Comparison of ENCODE assay signal across 8 cellular contexts in genomic region chr6:13445005-13445743, GRCh38. TPM values are rescaled to one million over a fixed set of nuclear protein-coding genes. Genes with fewer than 3 reads are reported as not detected.
DNase-seq lines count a peak whose midpoint lies in the region; ATAC-seq and TF ChIP-seq lines count a peak whose summit lies in the region.

No MANE protein-coding gene starts in this region.

- H3K27me3 ChIP-seq in fibroblast of lung (ENCODE audit: control insufficient read depth, insufficient read depth, low read length), result no peaks in the 10 kb centered on the region
- H3K27me3 ChIP-seq in parathyroid adenoma (ENCODE audit: control insufficient read depth, insufficient read depth, low read length), result no peaks in the 10 kb centered on the region

- H3K4me1 ChIP-seq in fibroblast of lung (ENCODE audit: control insufficient read depth, extremely low read depth, insufficient read depth, low read length) (peaks cover 16% of the 10 kb centered on the region), parathyroid adenoma (peaks cover 4% of the 10 kb centered on the region)

- H3K9me3 ChIP-seq in fibroblast of lung (ENCODE audit: control insufficient read depth, insufficient read depth, low read depth, low read length) (no peaks in the 10 kb centered on the region), parathyroid adenoma (ENCODE audit: control insufficient read depth, low read length) (no peaks in the 10 kb centered on the region)

- H2AFZ ChIP-seq in fibroblast of lung (ENCODE audit: low read length) (no peak overlapping the region), parathyroid adenoma (no peak overlapping the region)

- H3K27ac ChIP-seq in fibroblast of lung (ENCODE audit: insufficient read depth, low read length) (peak overlapping the region; percentile 9), parathyroid adenoma (no peak overlapping the region)

- DNase-seq in activated naive CD4-positive, alpha-beta T cell treated with Interleukin-2 at 50 U/mL for 16 hours, result no peak
- DNase-seq in NCI-H748 (lab: John Stamatoyannopoulos, UW; ENCODE audit: unreplicated experiment) (peak; percentile 91), fibroblast of lung (ENCODE audit: low read depth in 2 of 2) (peak; percentile 51 to 63), cerebellar nuclear complex (lab: John Stamatoyannopoulos, UW) (no peak), hippocampal formation (lab: John Stamatoyannopoulos, UW) (no peak)

- H3K4me2 ChIP-seq in fibroblast of lung (ENCODE audit: extremely low read depth, insufficient read depth, low read length), result peak overlapping the region; percentile 68
- H3K4me2 ChIP-seq in parathyroid adenoma (ENCODE audit: low read length), result peak overlapping the region; percentile 26

- H3K9ac ChIP-seq in fibroblast of lung (ENCODE audit: insufficient read depth, low read length) (no peak overlapping the region), parathyroid adenoma (no peak overlapping the region)

- H3K4me3 Mint-ChIP-seq in activated naive CD4-positive, alpha-beta T cell treated with anti-CD3 and anti-CD28 coated beads, Interleukin-2, amount 50 U/mL, for 24 hours, result peak overlapping the region; percentile 19

- H3K36me3 Mint-ChIP-seq in activated naive CD4-positive, alpha-beta T cell treated with anti-CD3 and anti-CD28 coated beads, Interleukin-2, amount 50 U/mL, for 24 hours, result peaks cover 6% of the 10 kb centered on the region

- H3K27ac Mint-ChIP-seq in activated naive CD4-positive, alpha-beta T cell treated with anti-CD3 and anti-CD28 coated beads, Interleukin-2, amount 50 U/mL, for 24 hours, result peak overlapping the region; percentile 43

- H3K79me2 ChIP-seq in fibroblast of lung (ENCODE audit: control insufficient read depth, insufficient read depth, low read length) (no peaks in the 10 kb centered on the region), parathyroid adenoma (peaks cover 2% of the 10 kb centered on the region)

- no peaks in the 10 kb centered on the region for H3K9me3 Mint-ChIP-seq in activated naive CD4-positive, alpha-beta T cell treated with anti-CD3 and anti-CD28 coated beads, Interleukin-2, amount 50 U/mL, for 24 hours

- no peaks in the 10 kb centered on the region for H3K27me3 Mint-ChIP-seq in activated naive CD4-positive, alpha-beta T cell treated with anti-CD3 and anti-CD28 coated beads, Interleukin-2, amount 50 U/mL, for 24 hours

- no peak for ATAC-seq in HG03378 (IDR thresholded peaks at IDR 0.05; ENCODE audit: unreplicated experiment)

- H3K4me1 Mint-ChIP-seq in activated naive CD4-positive, alpha-beta T cell treated with anti-CD3 and anti-CD28 coated beads, Interleukin-2, amount 50 U/mL, for 24 hours, result peaks cover 26% of the 10 kb centered on the region

- no peaks in the 10 kb centered on the region for H4K20me1 ChIP-seq in fibroblast of lung (ENCODE audit: control insufficient read depth, extremely low read depth, insufficient read depth, low read length)

- peak overlapping the region in 1 of 4 experiments; percentile 3 for H3K4me3 ChIP-seq in fibroblast of lung (replicated peaks in 1 of 4; ENCODE audit: control extremely low read depth in 1 of 4, insufficient read depth in 1 of 4, low read depth in 3 of 4, low read length in 4 of 4)
- no peak overlapping the region for H3K4me3 ChIP-seq in parathyroid adenoma (ENCODE audit: low read depth, low read length)

- TF ChIP-seq CTCF in fibroblast of lung (conservative IDR thresholded peaks at IDR 0.05 in 1 of 2, IDR thresholded peaks at IDR 0.05 in 1 of 2; ENCODE audit: low read depth in 1 of 2, low read length in 2 of 2) (no peak), parathyroid adenoma (IDR thresholded peaks at IDR 0.05) (no peak)

- H3K36me3 ChIP-seq in fibroblast of lung (ENCODE audit: control insufficient read depth, insufficient read depth, low read length) (no peaks in the 10 kb centered on the region), parathyroid adenoma (ENCODE audit: control insufficient read depth, insufficient read depth, low read length) (no peaks in the 10 kb centered on the region)

RNA-seq across cellular contexts. Expression of gene GFOD1, which starts 42.2 kb away (rescaled TPM):
- total RNA-seq in fibroblast of lung, result 15.4 and 25.3 TPM in 2 replicates
- polyA plus RNA-seq in fibroblast of lung, result 10.5 and 11.2 TPM in 2 replicates
- polyA plus RNA-seq in fibroblast of lung (2012), result 7.1 and 8.6 TPM in 2 replicates
- 8.8 and 15.7 TPM in 2 replicates for polyA minus RNA-seq in fibroblast of lung (ENCODE audit: low replicate concordance)

Comparison
In these comparisons a context has a peak if more than half of its experiments do, and no peak if none do; other contexts are left out.
1. DNase-seq: peak in NCI-H748 (single experiment) and fibroblast of lung (2 of 2); none in activated naive CD4-positive, alpha-beta T cell treated with Interleukin-2 at 50 U/mL for 16 hours (single experiment), cerebellar nuclear complex (0 of 2) and hippocampal formation (0 of 2).